28 cellular contexts compared by ENCODE assay signal in the genomic region with DNA sequence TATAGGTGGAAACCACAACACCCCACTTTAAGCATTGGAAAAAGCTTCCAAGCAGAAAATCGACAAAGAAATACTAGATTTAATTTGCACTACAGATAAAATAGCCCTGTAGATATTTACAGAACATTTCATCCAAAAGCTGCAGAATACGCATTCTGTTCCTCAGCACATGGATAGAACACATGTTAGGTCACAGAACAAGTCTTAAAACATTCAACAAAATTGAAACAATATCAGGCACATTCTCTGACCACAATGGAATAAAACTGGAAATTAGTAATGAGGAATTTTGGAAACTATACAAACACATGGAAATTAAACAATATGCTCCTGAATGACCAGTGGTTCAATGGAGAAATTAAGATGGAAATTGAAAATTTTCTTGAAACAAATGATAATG. TPM values are rescaled to one million over a fixed set of nuclear protein-coding genes. Genes with fewer than 3 reads are reported as not detected.
"Had no signal": no experiment of that assay in that cellular context is flagged by ENCODE, and none has a peak within 500 bp of the region (broad histone marks: within the 10 kb centered on the region; RNA-seq: fewer than 3 reads in every experiment).

No MANE protein-coding gene starts in this region.

- H3K4me2 ChIP-seq: neural progenitor cell had no signal

- H3K4me3 ChIP-seq: neural progenitor cell, ovary, psoas muscle, right lobe of liver, sigmoid colon, skin epidermis, stomach, thoracic aorta, thyroid gland, tibial nerve, upper lobe of left lung, vagina had no signal

- H3K36me3 ChIP-seq: neural progenitor cell, ovary, right lobe of liver, sigmoid colon, stomach, thoracic aorta, thyroid gland, tibial nerve, upper lobe of left lung, vagina had no signal

- H3K27ac ChIP-seq: neural progenitor cell, ovary, parathyroid adenoma, psoas muscle, right lobe of liver, sigmoid colon, skin epidermis, stomach, thoracic aorta, thyroid gland, tibial nerve, upper lobe of left lung, vagina had no signal

- H3K27me3 ChIP-seq: neural progenitor cell, ovary, right lobe of liver, sigmoid colon, stomach, thyroid gland, tibial nerve, upper lobe of left lung, vagina had no signal

- H3K4me1 ChIP-seq: neural progenitor cell, parathyroid adenoma, psoas muscle, right lobe of liver, sigmoid colon, stomach, thyroid gland, tibial nerve, upper lobe of left lung had no signal

- FAIRE-seq: urothelium cell line had no signal

- ATAC-seq: natural killer cell; psoas muscle; right cardiac atrium; right lobe of liver; stimulated activated effector memory CD8-positive, alpha-beta T cell treated with anti-CD3 and anti-CD28 coated beads, Interleukin-12 subunit alpha, Interleukin-12 subunit beta, amount 100 ng/mL, for 72 hours; stimulated activated naive B cell treated with anti-CD40 and anti-IgM and Interleukin-4, amounts not matched to agents 10 μg/mL and 1 μg/mL and 100 μg/mL, for 72 hours had no signal

- H3K79me2 ChIP-seq: parathyroid adenoma had no signal

- H3K9me3 ChIP-seq: ovary, psoas muscle, right lobe of liver, thoracic aorta, thyroid gland, tibial nerve, upper lobe of left lung, vagina had no signal

- H2AFZ ChIP-seq: neural progenitor cell, parathyroid adenoma had no signal

- H3K9ac ChIP-seq: neural progenitor cell, parathyroid adenoma had no signal

- DNase-seq: natural killer cell; occipital lobe; ovary; posterior cingulate gyrus; psoas muscle; right cardiac atrium; right lobe of liver; sigmoid colon; stimulated activated CD4-positive, alpha-beta T cell treated with anti-CD3 and anti-CD28 coated beads, Interleukin-15, amount 100 ng/mL, for 24 hours; stimulated activated CD4-positive, alpha-beta T cell treated with anti-CD3 and anti-CD28 coated beads, Interleukin-2, amount 100 ng/mL, for 24 hours; stimulated activated CD4-positive, alpha-beta T cell treated with anti-CD3 and anti-CD28 coated beads, Interleukin-2, amount 100 ng/mL, for 48 hours; stimulated activated CD4-positive, alpha-beta T cell treated with anti-CD3 and anti-CD28 coated beads, Interleukin-4, amount 100 ng/mL, for 24 hours; stimulated activated naive B cell treated with anti-CD40 and anti-IgM and Interleukin-4, amounts not matched to agents 10 μg/mL and 1 μg/mL and 100 μg/mL, for 72 hours; stimulated activated naive CD4-positive, alpha-beta T cell treated with Interleukin-2 at 50 U/mL for 16 hours; stomach; thyroid gland; trophoblast cell; upper lobe of left lung had no signal

RNA-seq across cellular contexts. Expression of a gene that starts 27.8 kb away (rescaled TPM):
- total RNA-seq: natural killer cell, occipital lobe, subcutaneous adipose tissue, temporal lobe, thoracic aorta had no signal
- polyA plus RNA-seq: ovary, right cardiac atrium had no signal
